ENCODE assay signal across 1 cellular context in genomic region chr17:2029911-2030778, GRCh38.
TF ChIP-seq lines count a peak whose summit lies in the region.

Gene DPH1, plus strand, starts transcription at chr17:2030153. Its CDS starts 17 bp downstream, at chr17:2030170.

TF ChIP-seq in WTC11, 78 proteins besides CTCF, POLR2A, EP300 and RAD21 (continued from another document):
- no peak for TF ChIP-seq ZNF532 (CRISPR knock-in tag; IDR thresholded peaks at IDR 0.05; ENCODE audit: borderline replicate concordance)
- no peak for TF ChIP-seq OVOL2 (CRISPR knock-in tag; IDR thresholded peaks at IDR 0.05; ENCODE audit: borderline replicate concordance)
- TF ChIP-seq, protein P1, sequence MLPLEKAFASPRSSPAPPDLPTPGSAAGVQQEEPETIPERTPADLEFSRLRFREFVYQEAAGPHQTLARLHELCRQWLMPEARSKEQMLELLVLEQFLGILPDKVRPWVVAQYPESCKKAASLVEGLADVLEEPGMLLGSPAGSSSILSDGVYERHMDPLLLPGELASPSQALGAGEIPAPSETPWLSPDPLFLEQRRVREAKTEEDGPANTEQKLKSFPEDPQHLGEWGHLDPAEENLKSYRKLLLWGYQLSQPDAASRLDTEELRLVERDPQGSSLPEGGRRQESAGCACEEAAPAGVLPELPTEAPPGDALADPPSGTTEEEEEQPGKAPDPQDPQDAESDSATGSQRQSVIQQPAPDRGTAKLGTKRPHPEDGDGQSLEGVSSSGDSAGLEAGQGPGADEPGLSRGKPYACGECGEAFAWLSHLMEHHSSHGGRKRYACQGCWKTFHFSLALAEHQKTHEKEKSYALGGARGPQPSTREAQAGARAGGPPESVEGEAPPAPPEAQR (CRISPR knock-in tag; IDR thresholded peaks at IDR 0.05), result no peak
- TF ChIP-seq, protein P2, sequence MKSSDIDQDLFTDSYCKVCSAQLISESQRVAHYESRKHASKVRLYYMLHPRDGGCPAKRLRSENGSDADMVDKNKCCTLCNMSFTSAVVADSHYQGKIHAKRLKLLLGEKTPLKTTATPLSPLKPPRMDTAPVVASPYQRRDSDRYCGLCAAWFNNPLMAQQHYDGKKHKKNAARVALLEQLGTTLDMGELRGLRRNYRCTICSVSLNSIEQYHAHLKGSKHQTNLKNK (CRISPR knock-in tag; IDR thresholded peaks at IDR 0.05), result no peak
- no peak for TF ChIP-seq NFATC4 (CRISPR knock-in tag; IDR thresholded peaks at IDR 0.05)
- 0 out of 2 replicates have a peak, but pooled peaks have one; percentile 74 for TF ChIP-seq KAT7 (CRISPR knock-in tag; IDR thresholded peaks at IDR 0.05; ENCODE audit: borderline replicate concordance)
- no peak for TF ChIP-seq RELA (CRISPR knock-in tag; IDR thresholded peaks at IDR 0.05; ENCODE audit: borderline replicate concordance)
- TF ChIP-seq ZNF263 (CRISPR knock-in tag; IDR thresholded peaks at IDR 0.05; ENCODE audit: low read depth), result no peak
- TF ChIP-seq SMAD4 (CRISPR knock-in tag; IDR thresholded peaks at IDR 0.05), result no peak
- TF ChIP-seq SOX15 (CRISPR knock-in tag; IDR thresholded peaks at IDR 0.05), result no peak
- no peak; the same call in 1 of the 2 replicates for TF ChIP-seq ESRRA (CRISPR knock-in tag; IDR thresholded peaks at IDR 0.05; ENCODE audit: borderline replicate concordance)
- TF ChIP-seq STAT6 (CRISPR knock-in tag; conservative IDR thresholded peaks at IDR 0.05; ENCODE audit: low read depth), result no peak
- TF ChIP-seq PRDM15 (CRISPR knock-in tag; IDR thresholded peaks at IDR 0.05), result no peak
- TF ChIP-seq FOXJ3 (CRISPR knock-in tag; IDR thresholded peaks at IDR 0.05; ENCODE audit: borderline replicate concordance), result no peak
- TF ChIP-seq PREB (CRISPR knock-in tag; IDR thresholded peaks at IDR 0.05; ENCODE audit: borderline replicate concordance), result no peak
- TF ChIP-seq NFE2L1 (CRISPR knock-in tag; IDR thresholded peaks at IDR 0.05), result peak; percentile 74
- TF ChIP-seq E2F5 (CRISPR knock-in tag; IDR thresholded peaks at IDR 0.05), result peak; percentile 51; the same call in 1 of the 2 replicates
- no peak for TF ChIP-seq MXD4 (CRISPR knock-in tag; IDR thresholded peaks at IDR 0.05; ENCODE audit: borderline replicate concordance)
- TF ChIP-seq ZNF423 (CRISPR knock-in tag; IDR thresholded peaks at IDR 0.05), result no peak
- TF ChIP-seq, protein P3, sequence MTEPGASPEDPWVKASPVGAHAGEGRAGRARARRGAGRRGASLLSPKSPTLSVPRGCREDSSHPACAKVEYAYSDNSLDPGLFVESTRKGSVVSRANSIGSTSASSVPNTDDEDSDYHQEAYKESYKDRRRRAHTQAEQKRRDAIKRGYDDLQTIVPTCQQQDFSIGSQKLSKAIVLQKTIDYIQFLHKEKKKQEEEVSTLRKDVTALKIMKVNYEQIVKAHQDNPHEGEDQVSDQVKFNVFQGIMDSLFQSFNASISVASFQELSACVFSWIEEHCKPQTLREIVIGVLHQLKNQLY (CRISPR knock-in tag; IDR thresholded peaks at IDR 0.05), result no peak
- no peak for TF ChIP-seq JAZF1 (CRISPR knock-in tag; IDR thresholded peaks at IDR 0.05)
- TF ChIP-seq AR (CRISPR knock-in tag; IDR thresholded peaks at IDR 0.05), result no peak
- TF ChIP-seq ATF1 (CRISPR knock-in tag; IDR thresholded peaks at IDR 0.05), result no peak
- no peak for TF ChIP-seq ELF4 (CRISPR knock-in tag; IDR thresholded peaks at IDR 0.05; ENCODE audit: low read depth)
- TF ChIP-seq ZNF396 (CRISPR knock-in tag; IDR thresholded peaks at IDR 0.05; ENCODE audit: borderline replicate concordance), result no peak
- no peak for TF ChIP-seq ZNF416 (CRISPR knock-in tag; IDR thresholded peaks at IDR 0.05)
